ENCODE assay signal across 12 cellular contexts in the genomic region with DNA sequence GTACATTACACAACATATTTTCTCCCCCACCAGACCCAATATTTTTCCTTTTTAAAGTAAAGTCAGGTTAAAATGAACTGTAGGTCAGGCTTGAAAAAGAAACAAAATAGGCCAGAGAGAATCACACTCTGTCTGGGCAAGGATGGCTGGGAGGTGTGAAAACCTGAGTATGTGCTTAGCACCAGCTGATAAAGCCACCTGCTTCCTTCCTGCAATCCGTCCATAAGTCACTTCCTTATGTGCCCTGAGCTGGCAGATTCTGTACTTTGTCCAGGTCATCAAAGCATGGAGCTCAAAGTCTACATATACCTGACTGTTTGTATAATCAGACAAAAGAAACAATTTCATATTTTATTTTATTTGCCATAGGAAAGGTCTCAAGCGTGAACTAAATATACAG. TPM values are rescaled to one million over a fixed set of nuclear protein-coding genes. Genes with fewer than 3 reads are reported as not detected.
A peak's percentile ranks its signal among the peaks of the same experiment; 100 is the strongest.
DNase-seq lines count a peak whose midpoint lies in the region; ATAC-seq and TF ChIP-seq lines count a peak whose summit lies in the region.
"Had no signal": no experiment of that assay in that cellular context is flagged by ENCODE, and none has a peak within 500 bp of the region (broad histone marks: within the 10 kb centered on the region; RNA-seq: fewer than 3 reads in every experiment).

No MANE protein-coding gene starts in this region.

- H3K4me3 Mint-ChIP-seq in activated CD4-positive, alpha-beta T cell treated with anti-CD3 and anti-CD28 coated beads, Interleukin-2, amount 10 ng/mL, durations not matched to agents 24 days and 14 days: no peak overlapping the region
- no peak overlapping the region for H3K4me3 Mint-ChIP-seq in stimulated activated naive B cell treated with anti-CD40 and anti-IgM and Interleukin-4, amounts not matched to agents 10 μg/mL and 1 μg/mL and 100 μg/mL, for 72 hours

- H3K27ac Mint-ChIP-seq in activated CD4-positive, alpha-beta T cell treated with anti-CD3 and anti-CD28 coated beads, Interleukin-2, amount 10 ng/mL, durations not matched to agents 24 days and 14 days: peak overlapping the region; percentile 34
- H3K27ac Mint-ChIP-seq in stimulated activated naive B cell treated with anti-CD40 and anti-IgM and Interleukin-4, amounts not matched to agents 10 μg/mL and 1 μg/mL and 100 μg/mL, for 72 hours: no peak overlapping the region

- intact Hi-C loops in activated CD4-positive, alpha-beta T cell treated with anti-CD3 and anti-CD28 coated beads, Interleukin-2, amount 10 ng/mL, durations not matched to agents 24 days and 14 days (cut with micrococcal nuclease): loop anchor here (2.0 to 5.0 kb wide), 2 partner anchors 19 to 37 kb away; partner anchors contain the start of gene ANTXR2

- no peak for TF ChIP-seq CTCF in LNCaP clone FGC (IDR thresholded peaks at IDR 0.05; ENCODE audit: control insufficient read depth, extremely low read depth, insufficient read depth)

- peaks cover 4% of the 10 kb centered on the region for H3K9me3 Mint-ChIP-seq in activated CD4-positive, alpha-beta T cell treated with anti-CD3 and anti-CD28 coated beads, Interleukin-2, amount 10 ng/mL, durations not matched to agents 24 days and 14 days
- H3K9me3 Mint-ChIP-seq in stimulated activated naive B cell treated with anti-CD40 and anti-IgM and Interleukin-4, amounts not matched to agents 10 μg/mL and 1 μg/mL and 100 μg/mL, for 72 hours: no peaks in the 10 kb centered on the region

- DNase-seq in activated CD4-positive, alpha-beta T cell treated with anti-CD3 and anti-CD28 coated beads, Interleukin-2, amount 10 ng/mL, durations not matched to agents 24 days and 14 days: peak; percentile 68
- DNase-seq in activated CD4-positive, alpha-beta T cell treated with anti-CD3 and anti-CD28 coated beads for 48 hours: no peak
- DNase-seq in LNCaP clone FGC (ENCODE audit: low read depth): peak; percentile 63
- DNase-seq in central memory CD4-positive, alpha-beta T cell: peak; percentile 6
- DNase-seq in pulmonary artery endothelial cell (ENCODE audit: low read depth, low spot score): peak; percentile 37
- DNase-seq in stimulated activated naive B cell treated with anti-CD40 and anti-IgM and Interleukin-4, amounts not matched to agents 10 μg/mL and 1 μg/mL and 100 μg/mL, for 72 hours: no peak
- DNase-seq in KG1 (lab: John Stamatoyannopoulos, UW): no peak
- DNase-seq: activated CD4-positive, CD25-positive, alpha-beta regulatory T cell; H7; NCI-H526 treated with DMSO at 0.1 percent for 48 hours had no signal

- H3K27me3 Mint-ChIP-seq in activated CD4-positive, alpha-beta T cell treated with anti-CD3 and anti-CD28 coated beads, Interleukin-2, amount 10 ng/mL, durations not matched to agents 24 days and 14 days: no peaks in the 10 kb centered on the region
- H3K27me3 Mint-ChIP-seq in stimulated activated naive B cell treated with anti-CD40 and anti-IgM and Interleukin-4, amounts not matched to agents 10 μg/mL and 1 μg/mL and 100 μg/mL, for 72 hours: no peaks in the 10 kb centered on the region

- peaks cover 33% of the 10 kb centered on the region for H3K36me3 Mint-ChIP-seq in activated CD4-positive, alpha-beta T cell treated with anti-CD3 and anti-CD28 coated beads, Interleukin-2, amount 10 ng/mL, durations not matched to agents 24 days and 14 days (ENCODE audit: low read depth)
- H3K36me3 Mint-ChIP-seq in stimulated activated naive B cell treated with anti-CD40 and anti-IgM and Interleukin-4, amounts not matched to agents 10 μg/mL and 1 μg/mL and 100 μg/mL, for 72 hours: peaks cover 17 to 22% of the 10 kb centered on the region in 2 donors

- peaks cover 25% of the 10 kb centered on the region for H3K4me1 Mint-ChIP-seq in activated CD4-positive, alpha-beta T cell treated with anti-CD3 and anti-CD28 coated beads, Interleukin-2, amount 10 ng/mL, durations not matched to agents 24 days and 14 days
- H3K4me1 Mint-ChIP-seq in stimulated activated naive B cell treated with anti-CD40 and anti-IgM and Interleukin-4, amounts not matched to agents 10 μg/mL and 1 μg/mL and 100 μg/mL, for 72 hours: peaks cover 5 to 12% of the 10 kb centered on the region in 2 donors

- no peak overlapping the region for H3K4me3 ChIP-seq in LNCaP clone FGC (ENCODE audit: low read depth, low read length)
- H3K4me3 ChIP-seq: ascending aorta had no signal

- ATAC-seq in stimulated activated naive B cell treated with anti-CD40 and anti-IgM and Interleukin-4, amounts not matched to agents 10 μg/mL and 1 μg/mL and 100 μg/mL, for 72 hours (replicated peaks): no peak
- no peak for ATAC-seq in HG03565 (IDR thresholded peaks at IDR 0.05; ENCODE audit: unreplicated experiment)

RNA-seq across cellular contexts. Expression of gene ANTXR2, which starts 37.7 kb away (rescaled TPM):
- 8.2 and 10.6 TPM in 2 replicates for total RNA-seq in activated CD4-positive, alpha-beta T cell treated with anti-CD3 and anti-CD28 coated beads, Interleukin-2, amount 10 ng/mL, durations not matched to agents 24 days and 14 days
- total RNA-seq in pulmonary artery endothelial cell: 30.3 and 42.9 TPM in 2 replicates

Comparison
In these comparisons a context has a peak if more than half of its experiments do, and no peak if none do; other contexts are left out.
1. DNase-seq: peak in activated CD4-positive, alpha-beta T cell treated with anti-CD3 and anti-CD28 coated beads, Interleukin-2, amount 10 ng/mL, durations not matched to agents 24 days and 14 days (single experiment), LNCaP clone FGC (single experiment), central memory CD4-positive, alpha-beta T cell (single experiment) and pulmonary artery endothelial cell (single experiment); none in activated CD4-positive, alpha-beta T cell treated with anti-CD3 and anti-CD28 coated beads for 48 hours (single experiment), stimulated activated naive B cell treated with anti-CD40 and anti-IgM and Interleukin-4, amounts not matched to agents 10 μg/mL and 1 μg/mL and 100 μg/mL, for 72 hours (single experiment) and KG1 (single experiment).